ENCODE assay signal across 22 cellular contexts in the genomic region with DNA sequence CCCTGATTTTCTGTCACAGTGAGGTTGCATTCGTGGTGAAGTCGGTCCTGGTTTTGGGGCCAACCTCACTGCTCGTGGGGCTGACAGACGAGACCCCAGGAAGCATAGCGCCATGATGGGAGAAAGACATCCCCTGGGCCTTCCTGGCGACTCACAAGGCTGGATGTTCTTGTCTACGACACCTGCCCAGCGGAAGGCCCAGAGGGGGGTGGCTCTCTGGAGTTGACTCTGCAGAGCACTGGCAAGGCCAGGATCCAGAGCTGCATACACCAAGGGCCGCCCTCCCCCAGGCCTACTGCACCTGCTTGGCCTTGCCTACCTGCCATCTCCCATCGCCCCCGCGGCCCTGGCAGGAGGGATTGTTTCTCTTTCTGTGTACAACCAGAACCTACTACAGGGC.
"Had no signal": no experiment of that assay in that cellular context is flagged by ENCODE, and none has a peak within 500 bp of the region (broad histone marks: within the 10 kb centered on the region; RNA-seq: fewer than 3 reads in every experiment).

No MANE protein-coding gene starts in this region.

- H3K27me3 ChIP-seq: adrenal gland, esophagus squamous epithelium, right atrium auricular region had no signal

- H3K4me3 ChIP-seq: adrenal gland, breast epithelium, esophagus squamous epithelium, left lung, right atrium auricular region, tibial artery had no signal

- H3K27ac Mint-ChIP-seq: activated naive CD4-positive, alpha-beta T cell treated with anti-CD3 and anti-CD28 coated beads, Interleukin-2, amount 50 U/mL, for 72 hours; dendritic cell treated with granulocyte-macrophage colony-stimulating factor and Interleukin-4, amounts not matched to agents 40 ng/mL and 50 ng/mL, for 4 days; progenitor cell of endocrine pancreas; T-helper 17 cell had no signal

- H3K27me3 Mint-ChIP-seq: dendritic cell treated with granulocyte-macrophage colony-stimulating factor and Interleukin-4, amounts not matched to agents 40 ng/mL and 50 ng/mL, for 4 days had no signal

- ATAC-seq: activated naive CD4-positive, alpha-beta T cell treated with anti-CD3 and anti-CD28 coated beads, Interleukin-2, amount 50 U/mL, for 72 hours; activated T-cell treated with anti-CD3 and anti-CD28 coated beads, Interleukin-2, amount 50 U/mL, for 4 hours; left lung; stimulated activated naive CD8-positive, alpha-beta T cell treated with anti-CD3 and anti-CD28 coated beads, Interleukin-15, Interleukin-2, amounts not matched to agents 100 U/mL and 50 U/mL, for 24 hours; T-helper 17 cell had no signal

- H3K4me1 Mint-ChIP-seq: T-helper 17 cell had no signal

- H3K36me3 ChIP-seq: adrenal gland, breast epithelium, esophagus squamous epithelium, left lung, right atrium auricular region, tibial artery had no signal

- H3K27ac ChIP-seq: adrenal gland, breast epithelium, esophagus squamous epithelium, left lung, right atrium auricular region, tibial artery, VCaP had no signal

- H3K4me1 ChIP-seq: adrenal gland, breast epithelium, esophagus squamous epithelium, left lung, right atrium auricular region, tibial artery had no signal

- DNase-seq: activated CD4-positive, alpha-beta T cell treated with anti-CD3 and anti-CD28 coated beads, Interleukin-2, amount 50 U/mL, for 1 hour; activated CD4-positive, CD25-positive, alpha-beta regulatory T cell treated with anti-CD3 and anti-CD28 coated beads, Interleukin-2, amount 50 U/mL, for 72 hours; activated CD8-positive, alpha-beta memory T cell treated with anti-CD3 and anti-CD28 coated beads, Interleukin-2, amount 50 U/mL, for 4 hours; activated T-cell treated with anti-CD3 and anti-CD28 coated beads, Interleukin-2, amount 50 U/mL, for 4 hours; cerebellar nuclear complex; effector memory CD4-positive, alpha-beta T cell; esophagus squamous epithelium; left lung; mammary epithelial cell; nephron progenitor cell; nucleus accumbens; stimulated activated naive CD8-positive, alpha-beta T cell treated with anti-CD3 and anti-CD28 coated beads, Interleukin-15, Interleukin-2, amounts not matched to agents 100 U/mL and 50 U/mL, for 24 hours; substantia nigra; T-helper 17 cell had no signal

- H3K4me3 Mint-ChIP-seq: activated T-cell treated with anti-CD3 and anti-CD28 coated beads, Interleukin-2, amount 50 U/mL, for 4 hours; dendritic cell treated with granulocyte-macrophage colony-stimulating factor and Interleukin-4, amounts not matched to agents 40 ng/mL and 50 ng/mL, for 4 days; nephron progenitor cell; T-helper 17 cell had no signal
